ENCODE assay signal across 21 cellular contexts in the genomic region with DNA sequence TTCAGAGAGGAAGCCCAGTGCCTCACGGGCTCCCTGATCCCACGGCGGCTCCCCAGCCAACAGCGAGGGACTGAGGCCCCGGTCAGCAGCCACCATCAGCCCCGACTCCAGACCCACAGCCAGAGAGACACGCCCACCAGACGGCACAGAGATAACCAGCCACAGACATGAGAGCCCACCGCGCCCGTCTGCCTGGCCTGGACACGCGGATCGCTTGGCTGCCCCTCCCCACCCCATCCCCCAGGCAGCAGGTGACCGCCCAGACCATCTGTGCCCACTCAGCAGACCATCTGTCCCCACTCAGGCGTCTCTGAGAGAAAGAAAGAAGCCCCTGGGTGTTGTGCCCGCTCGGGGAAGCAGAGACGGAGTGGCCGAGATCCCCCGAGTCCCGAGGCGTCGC. TPM values are rescaled to one million over a fixed set of nuclear protein-coding genes. Genes with fewer than 3 reads are reported as not detected.
"Had no signal": no experiment of that assay in that cellular context is flagged by ENCODE, and none has a peak within 500 bp of the region (broad histone marks: within the 10 kb centered on the region; RNA-seq: fewer than 3 reads in every experiment).

No MANE protein-coding gene starts in this region.

- ATAC-seq: activated CD4-positive, alpha-beta T cell treated with anti-CD3 and anti-CD28 coated beads for 36 hours; activated CD8-positive, alpha-beta memory T cell treated with anti-CD3 and anti-CD28 coated beads, Interleukin-2, amount 10 ng/mL, durations not matched to agents 7 days and 5 days; foreskin keratinocyte; left colon; natural killer cell treated with Interleukin-12 subunit alpha and Interleukin-12 subunit beta and Interleukin-15 and Interleukin-18, amount 100 ng/mL, for 72 hours; stimulated activated memory B cell treated with anti-CD40 and anti-IgM and Interleukin-4, amounts not matched to agents 10 μg/mL and 1 μg/mL and 100 μg/mL, for 72 hours had no signal

- H3K4me1 ChIP-seq: foreskin keratinocyte, testis had no signal

- H3K36me3 ChIP-seq: spleen had no signal

- H3K9me3 ChIP-seq: spleen, testis had no signal

- H3K4me3 ChIP-seq: dorsolateral prefrontal cortex, lung, spleen, testis had no signal

- DNase-seq: activated CD4-positive, alpha-beta memory T cell treated with anti-CD3 and anti-CD28 coated beads, Interleukin-2, amount 10 ng/mL, durations not matched to agents 7 days and 5 days; activated CD4-positive, alpha-beta T cell treated with anti-CD3 and anti-CD28 coated beads for 36 hours; activated CD8-positive, alpha-beta memory T cell treated with anti-CD3 and anti-CD28 coated beads, Interleukin-2, amount 10 ng/mL, durations not matched to agents 7 days and 5 days; activated naive CD4-positive, alpha-beta T cell treated with Interleukin-2 at 50 U/mL for 16 hours; activated naive CD8-positive, alpha-beta T cell treated with anti-CD3 and anti-CD28 coated beads, Interleukin-2, amount 10 ng/mL, durations not matched to agents 7 days and 5 days; activated T-cell treated with anti-CD3 and anti-CD28 coated beads, Interleukin-2, amount 50 U/mL, for 1 hour; amygdala; foreskin keratinocyte; hypothalamus; islet precursor cell; left colon; nucleus accumbens; spleen; stimulated activated CD4-positive, alpha-beta T cell treated with anti-CD3 and anti-CD28 coated beads, Interleukin-4, amount 100 ng/mL, for 4 hours; testis had no signal

- H3K27me3 ChIP-seq: dorsolateral prefrontal cortex, testis had no signal

RNA-seq across cellular contexts. Expression of a gene that starts 55.5 kb away (rescaled TPM):
- total RNA-seq: activated CD4-positive, alpha-beta memory T cell treated with anti-CD3 and anti-CD28 coated beads, Interleukin-2, amount 10 ng/mL, durations not matched to agents 7 days and 5 days; activated CD4-positive, alpha-beta T cell treated with anti-CD3 and anti-CD28 coated beads for 36 hours; activated CD8-positive, alpha-beta memory T cell treated with anti-CD3 and anti-CD28 coated beads, Interleukin-2, amount 10 ng/mL, durations not matched to agents 7 days and 5 days; activated naive CD8-positive, alpha-beta T cell treated with anti-CD3 and anti-CD28 coated beads, Interleukin-2, amount 10 ng/mL, durations not matched to agents 7 days and 5 days; activated T-helper 2 cell treated with anti-CD3 and anti-CD28 coated beads, Interferon-gamma antibody, Interleukin-2, Interleukin-4, amounts not matched to agents 10 μg/mL and 5 μg/mL and 100 μg/mL, durations not matched to agents 14 hours and 24 hours and 36 hours; foreskin keratinocyte; left colon; natural killer cell treated with Interleukin-12 subunit alpha and Interleukin-12 subunit beta and Interleukin-15 and Interleukin-18, amount 100 ng/mL, for 72 hours; renal cortical epithelial cell had no signal
- polyA plus RNA-seq: foreskin keratinocyte had no signal

RNA-seq across cellular contexts. Expression of a gene that starts 55.8 kb away (rescaled TPM):
- total RNA-seq: activated CD4-positive, alpha-beta memory T cell treated with anti-CD3 and anti-CD28 coated beads, Interleukin-2, amount 10 ng/mL, durations not matched to agents 7 days and 5 days; activated CD4-positive, alpha-beta T cell treated with anti-CD3 and anti-CD28 coated beads for 36 hours; activated T-helper 2 cell treated with anti-CD3 and anti-CD28 coated beads, Interferon-gamma antibody, Interleukin-2, Interleukin-4, amounts not matched to agents 10 μg/mL and 5 μg/mL and 100 μg/mL, durations not matched to agents 14 hours and 24 hours and 36 hours; foreskin keratinocyte; natural killer cell treated with Interleukin-12 subunit alpha and Interleukin-12 subunit beta and Interleukin-15 and Interleukin-18, amount 100 ng/mL, for 72 hours; renal cortical epithelial cell had no signal
- polyA plus RNA-seq: foreskin keratinocyte had no signal
